5 cellular contexts compared by ENCODE assay signal in genomic region chrX:67159437-67159836, GRCh38.
"Had no signal": no experiment of that assay in that cellular context is flagged by ENCODE, and none has a peak within 500 bp of the region (broad histone marks: within the 10 kb centered on the region; RNA-seq: fewer than 3 reads in every experiment).

No MANE protein-coding gene starts in this region.

- FAIRE-seq: HTR-8/SVneo, K562 had no signal

- H3K27ac ChIP-seq: HL-60 had no signal

- DNase-seq: IMR-90, KBM-7 had no signal

- H3K4me3 ChIP-seq: K562 had no signal

- ATAC-seq: K562 had no signal
